ENCODE assay signal across 19 cellular contexts in genomic region chr3:128556949-128557348, GRCh38.
"Had no signal": no experiment of that assay in that cellular context is flagged by ENCODE, and none has a peak within 500 bp of the region (broad histone marks: within the 10 kb centered on the region; RNA-seq: fewer than 3 reads in every experiment).

No MANE protein-coding gene starts in this region.

- H3K4me3 ChIP-seq: body of pancreas, dorsolateral prefrontal cortex, suprapubic skin had no signal

- H3K4me1 ChIP-seq: body of pancreas, foreskin keratinocyte had no signal

- H3K36me3 ChIP-seq: suprapubic skin had no signal

- H3K27me3 ChIP-seq: body of pancreas had no signal

- ATAC-seq: activated CD8-positive, alpha-beta memory T cell treated with anti-CD3 and anti-CD28 coated beads, Interleukin-2, amount 10 ng/mL, durations not matched to agents 7 days and 5 days; activated T-helper 17 cell treated with anti-CD3 and anti-CD28 coated beads, Interleukin-2, amount 50 U/mL, for 72 hours; body of pancreas; foreskin keratinocyte; left colon; stimulated activated naive CD8-positive, alpha-beta T cell treated with anti-CD3 and anti-CD28 coated beads, Interleukin-15, amount 100 ng/mL, for 72 hours had no signal

- FAIRE-seq: islet of Langerhans, TTC549 had no signal

- DNase-seq: activated B cell treated with CpG ODN at 0.5 μM for 24 hours; activated CD4-positive, alpha-beta memory T cell treated with anti-CD3 and anti-CD28 coated beads, Interleukin-2, amount 10 ng/mL, durations not matched to agents 7 days and 5 days; activated CD4-positive, alpha-beta T cell treated with anti-CD3 and anti-CD28 coated beads for 4 hours; activated CD8-positive, alpha-beta memory T cell treated with anti-CD3 and anti-CD28 coated beads, Interleukin-2, amount 10 ng/mL, durations not matched to agents 7 days and 5 days; activated naive CD4-positive, alpha-beta T cell treated with Interleukin-2 at 50 U/mL for 16 hours; activated naive CD8-positive, alpha-beta T cell treated with anti-CD3 and anti-CD28 coated beads, Interleukin-2, amount 10 ng/mL, durations not matched to agents 7 days and 5 days; amygdala; body of pancreas; dorsolateral prefrontal cortex; foreskin keratinocyte; hippocampal formation; left colon; occipital lobe; stimulated activated CD4-positive, alpha-beta T cell treated with anti-CD3 and anti-CD28 coated beads, Interleukin-2, amount 100 ng/mL, for 48 hours; stimulated activated naive CD8-positive, alpha-beta T cell treated with anti-CD3 and anti-CD28 coated beads, Interleukin-15, amount 100 ng/mL, for 72 hours had no signal

- H3K9me3 ChIP-seq: body of pancreas, suprapubic skin had no signal

- H3K27ac ChIP-seq: body of pancreas, dorsolateral prefrontal cortex, foreskin keratinocyte, suprapubic skin had no signal
